Comparison of ENCODE assay signal across 13 cellular contexts in genomic region chr12:43104524-43104923, GRCh38.
DNase-seq lines count a peak whose midpoint lies in the region; ATAC-seq and TF ChIP-seq lines count a peak whose summit lies in the region.
"Had no signal": no experiment of that assay in that cellular context is flagged by ENCODE, and none has a peak within 500 bp of the region (broad histone marks: within the 10 kb centered on the region; RNA-seq: fewer than 3 reads in every experiment).

No MANE protein-coding gene starts in this region.

- H3K4me3 Mint-ChIP-seq in H9, result no peak overlapping the region

- TF ChIP-seq CTCF in H9 (conservative IDR thresholded peaks at IDR 0.05), result no peak
- TF ChIP-seq CTCF in NB4 (IDR thresholded peaks at IDR 0.05; ENCODE audit: low read depth, low read length), result no peak
- TF ChIP-seq CTCF in cardiac fibroblast (IDR thresholded peaks at IDR 0.05; ENCODE audit: low read depth, low read length), result no peak
- TF ChIP-seq CTCF in suprapubic skin (IDR thresholded peaks at IDR 0.05), result no peak

- H2BK15ac ChIP-seq in H9 (ENCODE audit: low read depth, low read length), result no peak overlapping the region

- H3K79me2 ChIP-seq in H9 (ENCODE audit: insufficient read depth, low read length) (no peaks in the 10 kb centered on the region), Karpas-422 (ENCODE audit: low read length) (no peaks in the 10 kb centered on the region)

- no peak overlapping the region for H3K4me2 ChIP-seq in H9 (ENCODE audit: insufficient read depth, insufficient read length, low read length)
- no peak overlapping the region for H3K4me2 ChIP-seq in Karpas-422 (ENCODE audit: low read depth, low read length, poor library complexity, severe bottlenecking)

- H4K20me1 ChIP-seq in H9 (ENCODE audit: control insufficient read depth, insufficient read depth, insufficient read length) (no peaks in the 10 kb centered on the region), Karpas-422 (ENCODE audit: insufficient read depth, low read depth, low read length) (no peaks in the 10 kb centered on the region)

- no peak overlapping the region for H3K56ac ChIP-seq in H9 (ENCODE audit: insufficient read length, low read depth, low read length)

- H2AFZ ChIP-seq in H9 (ENCODE audit: low read length) (no peak overlapping the region), Karpas-422 (ENCODE audit: low read length) (no peak overlapping the region)

- peaks cover 16 to 20% of the 10 kb centered on the region in 2 experiments for H3K4me1 Mint-ChIP-seq in H9

- H3K9me3 ChIP-seq in H9 (ENCODE audit: control insufficient read depth, low read depth, low read length), result no peaks in the 10 kb centered on the region
- no peaks in the 10 kb centered on the region for H3K9me3 ChIP-seq in Karpas-422 (ENCODE audit: low read length)
- H3K9me3 ChIP-seq in suprapubic skin, result no peaks in the 10 kb centered on the region
- H3K9me3 ChIP-seq: neutrophil had no signal

- DNase-seq in H9, result no peak
- DNase-seq in NB4 (ENCODE audit: low read depth), result peak; percentile 20
- DNase-seq in cardiac fibroblast (ENCODE audit: low read depth in 2 of 2), result peak; percentile 54 to 59
- DNase-seq in non-pigmented ciliary epithelial cell (ENCODE audit: low read depth), result peak; percentile 43
- DNase-seq in Karpas-422, result no peak
- DNase-seq in stimulated activated CD4-positive, alpha-beta T cell treated with anti-CD3 and anti-CD28 coated beads, Interleukin-15, amount 100 ng/mL, for 24 hours, result no peak
- no peak for DNase-seq in suprapubic skin (ENCODE audit: low spot score in 2 of 2)
- DNase-seq: activated CD4-positive, alpha-beta T cell treated with anti-CD3 and anti-CD28 coated beads, Interleukin-2, amount 50 U/mL, for 4 hours; activated effector memory CD4-positive, alpha-beta T cell treated with Interleukin-2 at 50 U/mL for 16 hours; GDM1; NCI-H526 treated with DMSO at 0.1 percent for 48 hours had no signal

- H2BK20ac ChIP-seq in H9 (ENCODE audit: low read depth, low read length, poor library complexity, severe bottlenecking), result no peak overlapping the region

- H2AK5ac ChIP-seq in H9 (ENCODE audit: insufficient read length, low read length), result no peak overlapping the region

- no peak overlapping the region for H2BK12ac ChIP-seq in H9 (ENCODE audit: insufficient read length, low read depth, low read length)

- no peak overlapping the region for H4K8ac ChIP-seq in H9 (replicated peaks; ENCODE audit: insufficient read length, low read depth, low read length)

- H3K27ac Mint-ChIP-seq in H9, result peak overlapping the region; percentile 23 to 41 (median 31); a peak in 2 of 7 replicates

- H3K4ac ChIP-seq in H9 (ENCODE audit: low read depth, low read length), result no peak overlapping the region

- TF ChIP-seq POLR2A in NB4 (IDR thresholded peaks at IDR 0.05; ENCODE audit: extremely low read depth, insufficient read length) (no peak), suprapubic skin (IDR thresholded peaks at IDR 0.05) (no peak)

- TF ChIP-seq EP300 in suprapubic skin (IDR thresholded peaks at IDR 0.05), result no peak

- no peak overlapping the region for H3K14ac ChIP-seq in H9 (ENCODE audit: insufficient read depth, low read length)

- no peak overlapping the region for H4K91ac ChIP-seq in H9 (ENCODE audit: insufficient read length, low read depth, low read length)

- H3K9ac ChIP-seq in H9 (ENCODE audit: extremely low read depth, insufficient read length, low read length) (no peak overlapping the region), Karpas-422 (ENCODE audit: low read length) (no peak overlapping the region)

- no peak overlapping the region for H3K23ac ChIP-seq in H9 (ENCODE audit: insufficient read length, low read depth, low read length)

- H4K5ac ChIP-seq in H9 (ENCODE audit: insufficient read length, low read depth, low read length), result no peak overlapping the region

- H3K79me1 ChIP-seq in H9 (ENCODE audit: insufficient read depth, low read depth, low read length, poor library complexity, severe bottlenecking), result no peaks in the 10 kb centered on the region

- H3K9me3 Mint-ChIP-seq in H9, result no peaks in the 10 kb centered on the region

- WGBS in H9 (ENCODE audit: extremely low coverage, insufficient read length, low lambda C conversion rate), result no CpG with 5 or more reads among the region's 3 CpGs
- WGBS in suprapubic skin, result 94% methylated on average over 3 of the region's 3 CpGs

- no peak overlapping the region for H3K18ac ChIP-seq in H9 (ENCODE audit: insufficient read length, low read depth, low read length)

- H3K9me2 ChIP-seq in Karpas-422 (replicated peaks; ENCODE audit: insufficient read depth, low read length), result 0 out of 2 replicates have a peak, but pooled peaks cover under 1% of the 10 kb centered on the region

- H3K27me3 ChIP-seq in H9 (ENCODE audit: insufficient read depth, low read length), result no peaks in the 10 kb centered on the region
- H3K27me3 ChIP-seq in Karpas-422 (ENCODE audit: low read length), result no peaks in the 10 kb centered on the region
- H3K27me3 ChIP-seq in suprapubic skin, result no peaks in the 10 kb centered on the region
- H3K27me3 ChIP-seq: neutrophil had no signal

- H2BK5ac ChIP-seq in H9 (ENCODE audit: insufficient read length, low read length), result no peak overlapping the region

- no peak overlapping the region for H2BK120ac ChIP-seq in H9 (ENCODE audit: low read depth, low read length, poor library complexity, severe bottlenecking)

- no peak for ATAC-seq in GM21717 (IDR thresholded peaks at IDR 0.05; ENCODE audit: unreplicated experiment)

- no peak overlapping the region for H3T11ph ChIP-seq in H9 (ENCODE audit: low read length)

- no peaks in the 10 kb centered on the region for H3K23me2 ChIP-seq in H9 (ENCODE audit: insufficient read length, low read depth, low read length, poor library complexity, severe bottlenecking)

- no peaks in the 10 kb centered on the region; the same call in none of the 2 replicates for H3K27me3 Mint-ChIP-seq in H9 (ENCODE audit: low read depth)

- H3K4me3 ChIP-seq in NB4 (ENCODE audit: low read depth, low read length) (no peak overlapping the region), cardiac fibroblast (replicated peaks in 1 of 2; ENCODE audit: low read depth in 2 of 2, low read length in 2 of 2) (no peak overlapping the region), Karpas-422 (ENCODE audit: low read length) (no peak overlapping the region), suprapubic skin (no peak overlapping the region)

- 0 out of 2 replicates have a peak, but pooled peaks cover 4% of the 10 kb centered on the region for H3K4me1 ChIP-seq in H9 (ENCODE audit: insufficient read depth, low read length)
- H3K4me1 ChIP-seq in Karpas-422 (ENCODE audit: low read length), result no peaks in the 10 kb centered on the region
- H3K4me1 ChIP-seq in suprapubic skin, result no peaks in the 10 kb centered on the region

- no peak overlapping the region for H3K27ac ChIP-seq in H9 (ENCODE audit: insufficient read length, low read depth, low read length)
- H3K27ac ChIP-seq in Karpas-422 (ENCODE audit: low read length), result no peak overlapping the region
- H3K27ac ChIP-seq in suprapubic skin, result no peak overlapping the region
- H3K27ac ChIP-seq: neutrophil had no signal

- H3K36me3 Mint-ChIP-seq in H9 (ENCODE audit: insufficient read depth in 1 of 3, low read depth in 3 of 3), result no peaks in the 10 kb centered on the region

- no peaks in the 10 kb centered on the region for H3K36me3 ChIP-seq in Karpas-422 (ENCODE audit: insufficient read depth, low read length)
- no peaks in the 10 kb centered on the region for H3K36me3 ChIP-seq in suprapubic skin
- H3K36me3 ChIP-seq: neutrophil had no signal

Comparison
In these comparisons a context has a peak if more than half of its experiments do, and no peak if none do; other contexts are left out.
1. DNase-seq: peak in NB4 (single experiment), cardiac fibroblast (2 of 2) and non-pigmented ciliary epithelial cell (single experiment); none in H9 (single experiment), Karpas-422 (single experiment), stimulated activated CD4-positive, alpha-beta T cell treated with anti-CD3 and anti-CD28 coated beads, Interleukin-15, amount 100 ng/mL, for 24 hours (single experiment) and suprapubic skin (0 of 2).